In genomic region chr10:112821663-112822062, GRCh38 we compare ENCODE assay signal across 18 cellular contexts.
"Had no signal": no experiment of that assay in that cellular context is flagged by ENCODE, and none has a peak within 500 bp of the region (broad histone marks: within the 10 kb centered on the region; RNA-seq: fewer than 3 reads in every experiment).

No MANE protein-coding gene starts in this region.

- FAIRE-seq: endothelial cell of umbilical vein, pancreas had no signal

- H3K4me1 ChIP-seq: breast epithelium, esophagus muscularis mucosa, pancreas, upper lobe of right lung had no signal

- DNase-seq: activated CD4-positive, alpha-beta T cell treated with anti-CD3 and anti-CD28 coated beads, Interleukin-2, amount 50 U/mL, for 1 hour; activated CD8-positive, alpha-beta memory T cell treated with anti-CD3 and anti-CD28 coated beads, Interleukin-2, amount 50 U/mL, for 4 hours; activated effector memory CD4-positive, alpha-beta T cell treated with Interleukin-2 at 50 U/mL for 16 hours; activated naive CD4-positive, alpha-beta T cell treated with anti-CD3 and anti-CD28 coated beads, Interleukin-2, amount 10 ng/mL, durations not matched to agents 7 days and 5 days; activated naive CD8-positive, alpha-beta T cell treated with anti-CD3 and anti-CD28 coated beads, Interleukin-2, amount 50 U/mL, for 24 hours; activated T-cell treated with anti-CD3 and anti-CD28 coated beads, Interleukin-2, amount 50 U/mL, for 4 hours; effector memory CD4-positive, alpha-beta T cell; mammary epithelial cell; stimulated activated CD4-positive, alpha-beta T cell treated with anti-CD3 and anti-CD28 coated beads, Interleukin-4, amount 100 ng/mL, for 4 hours; stimulated activated naive CD4-positive, alpha-beta T cell; T1000; upper lobe of right lung had no signal

- H3K36me3 ChIP-seq: ascending aorta, breast epithelium, esophagus muscularis mucosa, pancreas, upper lobe of right lung had no signal

- H3K9me3 ChIP-seq: ascending aorta, breast epithelium, esophagus muscularis mucosa, pancreas, upper lobe of right lung had no signal

- H3K27me3 ChIP-seq: ascending aorta, breast epithelium, esophagus muscularis mucosa, pancreas, upper lobe of right lung had no signal

- ATAC-seq: activated naive CD8-positive, alpha-beta T cell treated with anti-CD3 and anti-CD28 coated beads, Interleukin-2, amount 50 U/mL, for 24 hours; activated T-cell treated with anti-CD3 and anti-CD28 coated beads, Interleukin-2, amount 50 U/mL, for 4 hours; sciatic nerve; upper lobe of right lung had no signal

- H3K4me3 ChIP-seq: ascending aorta, breast epithelium, esophagus muscularis mucosa, pancreas, upper lobe of right lung had no signal

- H3K27ac ChIP-seq: ascending aorta, breast epithelium, esophagus muscularis mucosa, pancreas, upper lobe of right lung had no signal
